Comparison of ENCODE assay signal across 8 cellular contexts in the genomic region with DNA sequence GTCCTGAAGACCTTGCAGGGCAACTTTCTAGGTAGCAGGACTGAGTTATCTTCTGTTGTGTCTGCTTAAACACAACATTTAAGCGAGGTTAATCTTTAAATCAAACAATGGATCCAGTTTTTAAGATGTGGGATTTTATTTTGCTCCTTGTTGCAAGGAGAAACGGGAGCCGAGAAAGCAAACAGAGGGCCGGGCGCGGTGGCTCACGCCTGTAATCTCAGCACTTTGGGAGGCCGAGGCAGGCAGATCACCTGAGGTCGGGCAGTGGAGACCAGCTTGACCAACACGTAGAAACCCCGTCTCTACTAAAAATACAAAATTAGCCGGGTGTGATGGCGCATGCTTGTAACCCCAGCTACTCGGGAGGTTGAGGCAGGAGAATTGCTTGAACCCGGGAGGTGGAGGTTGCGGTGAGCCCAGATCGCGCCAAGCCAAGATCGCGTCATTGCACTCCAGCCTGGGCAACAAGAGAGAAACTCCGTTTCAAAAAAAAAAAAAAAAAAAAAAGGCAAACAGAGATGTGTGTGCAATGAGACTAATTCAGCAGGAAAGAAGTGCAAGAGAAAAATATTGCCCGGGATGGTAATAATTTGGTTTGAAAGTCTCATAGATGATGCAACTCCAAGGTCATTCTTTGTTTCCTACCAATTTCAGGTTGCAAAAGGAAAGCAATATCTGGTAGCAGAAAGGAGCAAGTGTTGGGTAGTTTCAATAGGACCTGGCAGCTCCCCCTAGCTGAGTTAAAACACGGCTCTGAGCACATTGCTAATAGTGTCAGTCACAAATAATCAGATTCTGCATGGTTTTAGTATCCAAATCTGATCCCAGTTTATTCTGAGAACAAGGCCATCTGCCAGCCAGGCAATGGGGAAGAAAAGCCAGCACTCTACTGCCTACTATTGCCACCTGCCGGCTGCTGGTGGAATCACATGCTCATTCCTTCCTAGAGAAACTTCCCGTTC.
DNase-seq lines count a peak whose midpoint lies in the region; ATAC-seq and FAIRE-seq lines count a peak whose summit lies in the region.

No MANE protein-coding gene starts in this region.

- ATAC-seq in HG02623 (IDR thresholded peaks at IDR 0.05; ENCODE audit: unreplicated experiment) (peak; percentile 67), HG02870 (IDR thresholded peaks at IDR 0.05; ENCODE audit: unreplicated experiment) (no peak)

- DNase-seq in GF-D8 (lab: John Stamatoyannopoulos, UW) (peak; percentile 49), NCI-H2081 (lab: John Stamatoyannopoulos, UW) (peak; percentile 74 to 83), brain pericyte (ENCODE audit: low read depth, low spot score) (peak; percentile 73), iPS-NIHi11 (ENCODE audit: low spot score) (peak; percentile 76), smooth muscle cell of the brain vasculature (ENCODE audit: low read depth, low spot score) (peak; percentile 72)

- peak; percentile 79 for FAIRE-seq in TTC549 (lab: Jason Lieb, UNC)
